24 cellular contexts compared by ENCODE assay signal in the genomic region with DNA sequence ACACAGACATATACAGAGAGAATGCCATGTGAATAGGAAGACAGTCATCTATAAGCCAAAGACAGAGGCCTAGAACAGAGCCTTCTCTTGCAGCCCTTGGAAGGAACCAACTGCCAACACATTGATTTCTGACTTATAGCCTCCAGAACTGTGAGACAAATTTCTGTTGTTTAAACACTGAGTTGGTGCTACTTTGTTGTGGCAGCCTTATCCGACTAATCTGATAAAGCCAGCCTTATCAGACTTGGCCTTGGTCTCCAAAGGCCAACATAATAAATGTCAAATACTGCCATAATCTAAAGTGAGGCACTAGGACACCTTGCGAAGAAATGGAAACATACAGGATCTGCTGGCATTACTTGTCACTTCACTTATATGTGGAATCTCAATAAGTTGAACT. TPM values are rescaled to one million over a fixed set of nuclear protein-coding genes. Genes with fewer than 3 reads are reported as not detected.
DNase-seq lines count a peak whose midpoint lies in the region; ATAC-seq, FAIRE-seq and TF ChIP-seq lines count a peak whose summit lies in the region.
"Had no signal": no experiment of that assay in that cellular context is flagged by ENCODE, and none has a peak within 500 bp of the region (broad histone marks: within the 10 kb centered on the region; RNA-seq: fewer than 3 reads in every experiment).

No MANE protein-coding gene starts in this region.

- peaks cover 5% of the 10 kb centered on the region; the same call in 2 of the 3 replicates for H3K9me3 ChIP-seq in A549
- peaks cover 0 to 5% (median 0%) of the 10 kb centered on the region in 4 donors for H3K9me3 ChIP-seq in pancreas
- H3K9me3 ChIP-seq: BE2C had no signal

- no peaks in the 10 kb centered on the region for H3K27me3 ChIP-seq in pancreas
- H3K27me3 ChIP-seq: BE2C, BLaER1 had no signal

- no peak for TF ChIP-seq POLR2A in A549 (IDR thresholded peaks at IDR 0.05; ENCODE audit: low read length)

- TF ChIP-seq EP300 in A549 (IDR thresholded peaks at IDR 0.05): no peak

- POLR2A ChIA-PET in A549 (lab: Yijun Ruan, JAX): no interaction called here

- H3K27ac ChIP-seq in A549 (no peak overlapping the region), pancreas (peak overlapping the region in 2 of 4 donors; percentile 13 to 17)
- H3K27ac ChIP-seq: 22Rv1, BLaER1 had no signal

- 78% methylated on average over 2 of the region's 2 CpGs for WGBS in A549 (ENCODE audit: missing lambda C conversion rate)
- 22 to 30% methylated on average over 2 of the region's 2 CpGs for WGBS in pancreas, 2 donors

- H3K4me3 ChIP-seq in A549 (no peak overlapping the region), pancreas (no peak overlapping the region)
- H3K4me3 ChIP-seq: BLaER1, GM12878 had no signal

- intact Hi-C loops in pancreas (cut with DNase I): no loop called here

- DNase-seq in A549 (ENCODE audit: low read depth in 1 of 2, low spot score in 1 of 2): no peak
- DNase-seq in islet precursor cell: peak; percentile 9
- DNase-seq in pancreas: no peak
- DNase-seq: ACHN; BE2C; C1 segment of cervical spinal cord; CD4-positive, alpha-beta memory T cell; CD4-positive, CD25-positive, alpha-beta regulatory T cell; CD8-positive, alpha-beta memory T cell; COR-L47; DMS 273 treated with DMSO at 0.1 percent for 48 hours; DMS153; DMS53; DMS79; DND-41; EL; GDM1 had no signal

- no peak overlapping the region for H3K4me2 ChIP-seq in A549
- H3K4me2 ChIP-seq: BLaER1 had no signal

- H3K4me1 ChIP-seq in A549: no peaks in the 10 kb centered on the region
- no peaks in the 10 kb centered on the region for H3K4me1 ChIP-seq in pancreas
- H3K4me1 ChIP-seq: BE2C, BLaER1 had no signal

- CTCF ChIA-PET in A549 (lab: Yijun Ruan, JAX): no interaction called here

- H3K36me3 ChIP-seq in pancreas: no peaks in the 10 kb centered on the region
- H3K36me3 ChIP-seq: BE2C, BLaER1 had no signal

- TF ChIP-seq CTCF in A549 (IDR thresholded peaks at IDR 0.05) (no peak), pancreas (IDR thresholded peaks at IDR 0.05) (no peak)

- FAIRE-seq in A549 (lab: Jason Lieb, UNC) (peak; percentile 74), pancreas (lab: Jason Lieb, UNC) (no peak)
- FAIRE-seq: GM12878, GM12892, GM18507 had no signal

- TF ChIP-seq RAD21 in A549 (conservative IDR thresholded peaks at IDR 0.05 in 1 of 2, IDR thresholded peaks at IDR 0.05 in 1 of 2): no peak

- no peak for ATAC-seq in A549
- peak; percentile 31 to 62 (median 48) for ATAC-seq in pancreas
- no peak for ATAC-seq in GM21825 (IDR thresholded peaks at IDR 0.05; ENCODE audit: unreplicated experiment)
- ATAC-seq in GM19351 (IDR thresholded peaks at IDR 0.05; ENCODE audit: unreplicated experiment): no peak
- ATAC-seq: GM12878 had no signal

TF ChIP-seq in A549, 52 proteins besides CTCF, POLR2A, EP300 and RAD21:
- TF ChIP-seq HOXB13 (CRISPR knock-in tag; IDR thresholded peaks at IDR 0.05; ENCODE audit: low read depth): no peak
TF ChIP-seq in A549: peak in this region for 0.

RNA-seq across cellular contexts. Expression of a gene that starts 24.3 kb away (rescaled TPM):
- 283 and 313 TPM in 2 replicates for polyA plus RNA-seq in A549 (2011; rRNA removed)
- polyA plus RNA-seq in A549 (2012; cell fraction: cytosol; rRNA removed): 233 and 265 TPM in 2 replicates
- 150 and 171 TPM in 2 replicates for polyA plus RNA-seq in A549 (2012; cell fraction: nucleus; rRNA removed)
- 207 to 226 TPM (median 212 TPM) in 3 replicates for polyA plus RNA-seq in A549 (2017; fragmentation: RNase III; extraction: RNeasy Plus Mini Kit Qiagen cat#74134 plus additional on column Dnase treatment)
- polyA minus RNA-seq in A549 (2011; rRNA and poly(A)+ RNA removed): 49.2 and 49.4 TPM in 2 replicates
- 100 to 1,000 TPM; 128 to 222 (median 179) TPM for total RNA-seq in pancreas
- 100 to 1,000 TPM in 1 of 2 donors, 10 to 100 TPM in 1; 48.4 to 119 TPM for polyA plus RNA-seq in pancreas

Comparison
In these comparisons a context has a peak if more than half of its experiments do, and no peak if none do; other contexts are left out.
1. ATAC-seq: peak in pancreas (4 of 4); none in A549 (0 of 2), GM21825 (single experiment) and GM19351 (single experiment).